9 cellular contexts compared by ENCODE assay signal in genomic region chr12:123075092-123075491, GRCh38.
DNase-seq lines count a peak whose midpoint lies in the region; ATAC-seq and TF ChIP-seq lines count a peak whose summit lies in the region.
"Had no signal": no experiment of that assay in that cellular context is flagged by ENCODE, and none has a peak within 500 bp of the region (broad histone marks: within the 10 kb centered on the region; RNA-seq: fewer than 3 reads in every experiment).

No MANE protein-coding gene starts in this region.

- TF ChIP-seq POLR2A in gastroesophageal sphincter (IDR thresholded peaks at IDR 0.05) = no peak

- H3K27ac ChIP-seq in HUES48 (ENCODE audit: low read depth, low read length) (peak overlapping the region; percentile 24), gastroesophageal sphincter (peak overlapping the region in 3 of 4 donors; percentile 59 to 85 (median 73)), skin epidermis (peak overlapping the region in 17 of 21 experiments; percentile 18 to 85 (median 53)), coronary artery (no peak overlapping the region)

- no peak overlapping the region for H3K4me3 ChIP-seq in HUES48 (ENCODE audit: low read depth, low read length)
- H3K4me3 ChIP-seq in gastroesophageal sphincter = peak overlapping the region in 1 of 2 donors; percentile 3
- peak overlapping the region in 4 of 7 experiments; percentile 2 to 8 (median 2) for H3K4me3 ChIP-seq in skin epidermis
- H3K4me3 ChIP-seq in coronary artery = no peak overlapping the region
- H3K4me3 ChIP-seq: MG63 had no signal

- H3K4me1 ChIP-seq in HUES48 (ENCODE audit: control insufficient read depth, insufficient read depth, low read length) (peaks cover 13% of the 10 kb centered on the region; the same call in 1 of the 2 replicates), gastroesophageal sphincter (peaks cover 0 to 89% (median 44%) of the 10 kb centered on the region in 3 donors)

- POLR2A ChIA-PET in activated CD8-positive, alpha-beta T cell treated with anti-CD3 and anti-CD28 coated beads for 36 hours (lab: Charles Lee) = interaction anchor here (0.6 to 4.5 kb wide), 26 partner anchors 8 to 195 kb away, joined by 3 to 28 read pairs (median 6); partner anchors contain the start of genes MPHOSPH9, MTRFR, OGFOD2 and PITPNM2

- H3K9me3 Mint-ChIP-seq in activated CD8-positive, alpha-beta T cell treated with anti-CD3 and anti-CD28 coated beads for 36 hours = no peaks in the 10 kb centered on the region

- H3K36me3 Mint-ChIP-seq in activated CD8-positive, alpha-beta T cell treated with anti-CD3 and anti-CD28 coated beads for 36 hours (ENCODE audit: low read depth) = peaks cover 2% of the 10 kb centered on the region

- ATAC-seq in activated CD8-positive, alpha-beta T cell treated with anti-CD3 and anti-CD28 coated beads for 36 hours = peak; percentile 2
- ATAC-seq in gastroesophageal sphincter (peak; percentile 23), HG02623 (IDR thresholded peaks at IDR 0.05; ENCODE audit: unreplicated experiment) (no peak), HG03045 (IDR thresholded peaks at IDR 0.05; ENCODE audit: unreplicated experiment) (no peak)

- H3K4me1 Mint-ChIP-seq in activated CD8-positive, alpha-beta T cell treated with anti-CD3 and anti-CD28 coated beads for 36 hours (ENCODE audit: low read depth) = peaks cover 70% of the 10 kb centered on the region

- CTCF ChIA-PET in activated CD8-positive, alpha-beta T cell treated with anti-CD3 and anti-CD28 coated beads for 36 hours (lab: Charles Lee) = interaction anchor here (0.8 to 3.5 kb wide), 25 partner anchors 9 to 214 kb away, joined by 3 to 33 read pairs (median 4); partner anchors contain the start of genes MPHOSPH9, MTRFR, OGFOD2 and PITPNM2

- H3K4me3 Mint-ChIP-seq in activated CD8-positive, alpha-beta T cell treated with anti-CD3 and anti-CD28 coated beads for 36 hours = peak overlapping the region; percentile 77

- no peak overlapping the region for H3K9ac ChIP-seq in HUES48 (ENCODE audit: low read depth, low read length)

- DNase-seq in activated CD8-positive, alpha-beta T cell treated with anti-CD3 and anti-CD28 coated beads for 36 hours = peak; percentile 50
- no peak for DNase-seq in iPS-NIHi7 (ENCODE audit: extremely low spot score)
- no peak for DNase-seq in coronary artery (ENCODE audit: low spot score)
- DNase-seq: MG63 had no signal

- H3K9me3 ChIP-seq in HUES48 (ENCODE audit: control insufficient read depth, insufficient read depth, low read length) = no peaks in the 10 kb centered on the region
- H3K9me3 ChIP-seq in gastroesophageal sphincter = no peaks in the 10 kb centered on the region
- H3K9me3 ChIP-seq: MG63 had no signal

- intact Hi-C loops in activated CD8-positive, alpha-beta T cell treated with anti-CD3 and anti-CD28 coated beads for 36 hours (cut with micrococcal nuclease) = loop anchor here (5.0 to 10.0 kb wide), 2 partner anchors 57 to 160 kb away; partner anchors contain the start of genes MPHOSPH9 and MTRFR

- H3K27me3 ChIP-seq in HUES48 (ENCODE audit: control insufficient read depth, insufficient read depth, low read length) (no peaks in the 10 kb centered on the region), gastroesophageal sphincter (no peaks in the 10 kb centered on the region)
- H3K27me3 ChIP-seq: MG63 had no signal

- peak overlapping the region; percentile 93 for H3K27ac Mint-ChIP-seq in activated CD8-positive, alpha-beta T cell treated with anti-CD3 and anti-CD28 coated beads for 36 hours

- H3K36me3 ChIP-seq in HUES48 (ENCODE audit: control insufficient read depth, insufficient read depth, low read length) = no peaks in the 10 kb centered on the region
- no peaks in the 10 kb centered on the region for H3K36me3 ChIP-seq in gastroesophageal sphincter
- H3K36me3 ChIP-seq: MG63 had no signal

- WGBS in gastroesophageal sphincter (ENCODE audit: low coverage in 1 of 2), 2 donors = 24 to 31% methylated on average over 2 to 6 of the region's 7 CpGs

- no peak for TF ChIP-seq CTCF in activated CD8-positive, alpha-beta T cell treated with anti-CD3 and anti-CD28 coated beads for 36 hours (IDR thresholded peaks at IDR 0.05)
- TF ChIP-seq CTCF in gastroesophageal sphincter (IDR thresholded peaks at IDR 0.05) (no peak), coronary artery (IDR thresholded peaks at IDR 0.05) (no peak)

- TF ChIP-seq EP300 in gastroesophageal sphincter (IDR thresholded peaks at IDR 0.05) = no peak

- H3K27me3 Mint-ChIP-seq in activated CD8-positive, alpha-beta T cell treated with anti-CD3 and anti-CD28 coated beads for 36 hours = no peaks in the 10 kb centered on the region

Comparison
In these comparisons a context has a peak if more than half of its experiments do, and no peak if none do; other contexts are left out.
1. H3K27ac ChIP-seq: peak in HUES48 (single experiment), gastroesophageal sphincter (3 of 4) and skin epidermis (17 of 21); none in coronary artery (0 of 2).
2. H3K4me3 ChIP-seq: peak in skin epidermis (4 of 7); none in HUES48 (single experiment) and coronary artery (single experiment).
3. ATAC-seq: peak in activated CD8-positive, alpha-beta T cell treated with anti-CD3 and anti-CD28 coated beads for 36 hours (single experiment) and gastroesophageal sphincter (single experiment); none in HG02623 (single experiment) and HG03045 (single experiment).